16 cellular contexts compared by ENCODE assay signal in genomic region chr3:30320392-30320791, GRCh38.
DNase-seq lines count a peak whose midpoint lies in the region; ATAC-seq and TF ChIP-seq lines count a peak whose summit lies in the region.
"Had no signal": no experiment of that assay in that cellular context is flagged by ENCODE, and none has a peak within 500 bp of the region (broad histone marks: within the 10 kb centered on the region; RNA-seq: fewer than 3 reads in every experiment).

No MANE protein-coding gene starts in this region.

- no peak overlapping the region for H3K4me3 Mint-ChIP-seq in activated T-cell treated with anti-CD3 and anti-CD28 coated beads, Interleukin-2, amount 50 U/mL, for 72 hours
- no peak overlapping the region for H3K4me3 Mint-ChIP-seq in neural progenitor cell
- H3K4me3 Mint-ChIP-seq: B cell, HFFc6 had no signal

- H3K4me3 ChIP-seq in HCT116 (replicated peaks in 1 of 2; ENCODE audit: low read depth in 1 of 2, low read length in 2 of 2) (no peak overlapping the region), PC-3 (ENCODE audit: low read length) (no peak overlapping the region), neural progenitor cell (no peak overlapping the region)
- H3K4me3 ChIP-seq: GM12878 had no signal

- no peaks in the 10 kb centered on the region for H3F3A ChIP-seq in PC-3 (ENCODE audit: low read length, unreplicated experiment)
- peaks cover 9% of the 10 kb centered on the region for H3F3A ChIP-seq in neural progenitor cell (ENCODE audit: low read depth)

- peaks cover 6 to 8% of the 10 kb centered on the region in 2 donors for H3K9me3 Mint-ChIP-seq in activated T-cell treated with anti-CD3 and anti-CD28 coated beads, Interleukin-2, amount 50 U/mL, for 72 hours
- peaks cover 6% of the 10 kb centered on the region for H3K9me3 Mint-ChIP-seq in neural progenitor cell

- BruUV-seq in HCT116 (replicated peaks; lab: Mats Ljungman, UMichigan) (no TSS peak), PC-3 (replicated peaks; lab: Mats Ljungman, UMichigan) (no TSS peak)

- H3K27ac ChIP-seq in HCT116 (ENCODE audit: low read depth, low read length), result no peak overlapping the region
- H3K27ac ChIP-seq in PC-3 (ENCODE audit: low read length), result 0 out of 2 replicates have a peak overlapping the region, but pooled peaks have one; percentile 3
- H3K27ac ChIP-seq in neural progenitor cell, result no peak overlapping the region
- H3K27ac ChIP-seq: RWPE1 had no signal

- TF ChIP-seq POLR2A in HCT116 (IDR thresholded peaks at IDR 0.05; ENCODE audit: borderline replicate concordance, extremely low read depth, insufficient read depth, insufficient read length), result no peak

- CTCF ChIA-PET in HCT116 (lab: Charles Lee) (interaction anchor here (0.9 to 1.5 kb wide), 4 partner anchors 10 to 372 kb away, joined by 3 to 9 read pairs (median 4); no protein-coding TSS in a partner anchor), PC-3 (lab: Charles Lee) (no interaction called here)

- no peak for ATAC-seq in activated T-cell treated with anti-CD3 and anti-CD28 coated beads, Interleukin-2, amount 50 U/mL, for 72 hours (replicated peaks in 1 of 2)
- ATAC-seq in HCT116 (no peak), PC-3 (no peak)

- no peaks in the 10 kb centered on the region for H3K9me2 ChIP-seq in HCT116 (ENCODE audit: insufficient read depth)
- H3K9me2 ChIP-seq in PC-3 (replicated peaks; ENCODE audit: low read length), result no peaks in the 10 kb centered on the region

- H3K27ac Mint-ChIP-seq in activated T-cell treated with anti-CD3 and anti-CD28 coated beads, Interleukin-2, amount 50 U/mL, for 72 hours, result peak overlapping the region; percentile 38
- no peak overlapping the region for H3K27ac Mint-ChIP-seq in neural progenitor cell
- H3K27ac Mint-ChIP-seq: B cell had no signal

- POLR2A ChIA-PET in HCT116 (lab: Charles Lee), result no interaction called here
- POLR2A ChIA-PET in PC-3 (lab: Charles Lee; ENCODE audit: unreplicated experiment), result no interaction called here

- peaks cover 3 to 6% of the 10 kb centered on the region in 2 donors for H3K36me3 Mint-ChIP-seq in activated T-cell treated with anti-CD3 and anti-CD28 coated beads, Interleukin-2, amount 50 U/mL, for 72 hours (ENCODE audit: insufficient read depth in 2 of 2)
- no peaks in the 10 kb centered on the region for H3K36me3 Mint-ChIP-seq in neural progenitor cell

- RAD21 ChIA-PET in HCT116 (lab: Charles Lee; ENCODE audit: low non-redundant PET in 1 of 2, low total read pairs in 2 of 2, uncharacterized antibody in 2 of 2, unreplicated experiment in 2 of 2), result no interaction called here

- no peaks in the 10 kb centered on the region for H3K27me3 ChIP-seq in HCT116 (ENCODE audit: insufficient read depth, low read length)
- H3K27me3 ChIP-seq in PC-3 (ENCODE audit: low read length), result no peaks in the 10 kb centered on the region
- H3K27me3 ChIP-seq in neural progenitor cell, result no peaks in the 10 kb centered on the region

- H3K4me1 ChIP-seq in HCT116 (ENCODE audit: control insufficient read depth in 1 of 2, insufficient read depth in 2 of 2, low read length in 2 of 2) (peaks cover 5 to 16% of the 10 kb centered on the region in 2 experiments; a peak in 3 of 4 replicates), PC-3 (ENCODE audit: insufficient read depth, low read length) (peaks cover 21% of the 10 kb centered on the region), neural progenitor cell (peaks cover 9% of the 10 kb centered on the region)

- intact Hi-C loops in HCT116 (cut with micrococcal nuclease), result loop anchor here (5.0 kb wide), 1 partner anchor 292 kb away; no protein-coding TSS in a partner anchor
- intact Hi-C loops in PC-3 (cut with micrococcal nuclease), result no loop called here

- H3K9me3 ChIP-seq in HCT116 (ENCODE audit: control insufficient read depth in 1 of 2, insufficient read depth in 1 of 2, low read depth in 1 of 2, low read length in 2 of 2) (no peaks in the 10 kb centered on the region), PC-3 (ENCODE audit: low read length) (0 out of 2 replicates have a peak, but pooled peaks cover 4% of the 10 kb centered on the region), neural progenitor cell (ENCODE audit: low read depth) (no peaks in the 10 kb centered on the region)

- TF ChIP-seq RAD21 in HCT116 (IDR thresholded peaks at IDR 0.05; ENCODE audit: low read depth), result no peak

- no peaks in the 10 kb centered on the region for H3K27me3 Mint-ChIP-seq in activated T-cell treated with anti-CD3 and anti-CD28 coated beads, Interleukin-2, amount 50 U/mL, for 72 hours (ENCODE audit: low read depth)
- H3K27me3 Mint-ChIP-seq in neural progenitor cell (ENCODE audit: insufficient read depth, low read depth), result no peaks in the 10 kb centered on the region
- H3K27me3 Mint-ChIP-seq: B cell had no signal

- no peak for DNase-seq in activated T-cell treated with anti-CD3 and anti-CD28 coated beads, Interleukin-2, amount 50 U/mL, for 72 hours
- no peak for DNase-seq in activated T-cell treated with anti-CD3 and anti-CD28 coated beads, Interleukin-2, amount 50 U/mL, for 1 hour
- DNase-seq in HCT116 (ENCODE audit: low read depth, low spot score) (no peak), PC-3 (no peak), neural progenitor cell (ENCODE audit: low spot score) (peak; percentile 24), NCI-H446 (lab: John Stamatoyannopoulos, UW) (no peak), Kasumi-1 (lab: John Stamatoyannopoulos, UW) (no peak), DMS114 treated with DMSO at 0.1 percent for 48 hours (lab: John Stamatoyannopoulos, UW; ENCODE audit: unreplicated experiment) (no peak)
- DNase-seq: 8988T, KG1, NCI-H187, NCI-H774 had no signal

- H3K4me2 ChIP-seq in HCT116 (ENCODE audit: low read length) (peak overlapping the region; percentile 3; the same call in 1 of the 2 replicates), PC-3 (ENCODE audit: low read length) (no peak overlapping the region), neural progenitor cell (peak overlapping the region; percentile 9)

- H3K36me3 ChIP-seq in HCT116 (ENCODE audit: control insufficient read depth in 1 of 2, insufficient read depth in 2 of 2, low read length in 2 of 2) (no peaks in the 10 kb centered on the region), PC-3 (ENCODE audit: low read depth, low read length) (0 out of 2 replicates have a peak, but pooled peaks cover 2% of the 10 kb centered on the region), neural progenitor cell (no peaks in the 10 kb centered on the region)

- no peaks in the 10 kb centered on the region for H3K79me2 ChIP-seq in HCT116 (ENCODE audit: insufficient read depth, low read length)
- H3K79me2 ChIP-seq in PC-3 (ENCODE audit: low read length), result no peaks in the 10 kb centered on the region
- H3K79me2 ChIP-seq in neural progenitor cell (ENCODE audit: low read depth), result no peaks in the 10 kb centered on the region

- TF ChIP-seq CTCF in HCT116 (IDR thresholded peaks at IDR 0.05 in 2 of 3, conservative IDR thresholded peaks at IDR 0.05 in 1 of 3; ENCODE audit: borderline replicate concordance in 1 of 3, insufficient read depth in 1 of 3, low read depth in 2 of 3, low read length in 2 of 3), result no peak
- no peak for TF ChIP-seq CTCF in PC-3 (conservative IDR thresholded peaks at IDR 0.05; ENCODE audit: low read depth, low read length)
- TF ChIP-seq CTCF in neural progenitor cell (IDR thresholded peaks at IDR 0.05), result no peak

- H4K20me1 ChIP-seq in HCT116 (ENCODE audit: insufficient read depth) (no peaks in the 10 kb centered on the region), PC-3 (ENCODE audit: low read length) (no peaks in the 10 kb centered on the region), neural progenitor cell (ENCODE audit: low read depth) (no peaks in the 10 kb centered on the region)

- H3K9ac ChIP-seq in HCT116 (ENCODE audit: low read length) (no peak overlapping the region), PC-3 (ENCODE audit: low read length) (no peak overlapping the region; the same call in 1 of the 2 replicates), neural progenitor cell (no peak overlapping the region)

- peak overlapping the region; percentile 94 for H2AFZ ChIP-seq in HCT116 (ENCODE audit: low read depth, low read length, poor library complexity, severe bottlenecking)
- no peak overlapping the region for H2AFZ ChIP-seq in PC-3 (ENCODE audit: low read length)
- H2AFZ ChIP-seq in neural progenitor cell (replicated peaks), result no peak overlapping the region

- H3K4me1 Mint-ChIP-seq in activated T-cell treated with anti-CD3 and anti-CD28 coated beads, Interleukin-2, amount 50 U/mL, for 72 hours (ENCODE audit: low read depth), result peaks cover 9% of the 10 kb centered on the region
- H3K4me1 Mint-ChIP-seq in neural progenitor cell, result peaks cover 10% of the 10 kb centered on the region

TF ChIP-seq in HCT116, 20 proteins besides CTCF, POLR2A, EP300 and RAD21:
- no peak for TF ChIP-seq SP1 (IDR thresholded peaks at IDR 0.05; ENCODE audit: low read depth)
- no peak for TF ChIP-seq POLR2AphosphoS5 (IDR thresholded peaks at IDR 0.05; ENCODE audit: low read depth, low read length)
- no peak for TF ChIP-seq FOSL1 (IDR thresholded peaks at IDR 0.05; ENCODE audit: low read depth)
- no peak for TF ChIP-seq ELF1 (IDR thresholded peaks at IDR 0.05; ENCODE audit: borderline replicate concordance, low read depth)
- TF ChIP-seq EZH2phosphoT487 (IDR thresholded peaks at IDR 0.05; ENCODE audit: borderline replicate concordance), result no peak
- no peak for TF ChIP-seq ZBTB33 (IDR thresholded peaks at IDR 0.05; ENCODE audit: extremely low read depth, insufficient replicate concordance, low read length)
